Comparison of ENCODE assay signal across 16 cellular contexts in genomic region chr2:113180131-113180946, GRCh38. TPM values are rescaled to one million over a fixed set of nuclear protein-coding genes. Genes with fewer than 3 reads are reported as not detected.
DNase-seq lines count a peak whose midpoint lies in the region; ATAC-seq, FAIRE-seq and TF ChIP-seq lines count a peak whose summit lies in the region.
"Had no signal": no experiment of that assay in that cellular context is flagged by ENCODE, and none has a peak within 500 bp of the region (broad histone marks: within the 10 kb centered on the region; RNA-seq: fewer than 3 reads in every experiment).

No MANE protein-coding gene starts in this region.

- TF ChIP-seq POLR2A in NB4 (IDR thresholded peaks at IDR 0.05; ENCODE audit: extremely low read depth, insufficient read length) = no peak
- no peak for TF ChIP-seq POLR2A in GM12878 (IDR thresholded peaks at IDR 0.05; ENCODE audit: low read depth, low read length)

- ATAC-seq in GM12878 = peak; percentile 12

- H3K9me3 ChIP-seq in GM12878 (replicated peaks; ENCODE audit: control insufficient read depth, insufficient read depth, low read length) = no peaks in the 10 kb centered on the region
- no peaks in the 10 kb centered on the region for H3K9me3 ChIP-seq in neutrophil
- H3K9me3 ChIP-seq: thoracic aorta had no signal

- DNase-seq in T-helper 1 cell = no peak
- peak; percentile 49 for DNase-seq in NB4 (ENCODE audit: low read depth)
- no peak for DNase-seq in GM12878 (ENCODE audit: low read depth, low spot score)
- no peak for DNase-seq in activated gamma-delta T cell (lab: John Stamatoyannopoulos, UW)
- DNase-seq in retina = no peak
- DNase-seq in SW480 (ENCODE audit: low spot score) = no peak
- DNase-seq: 8988T, DMS 273 treated with DMSO at 0.1 percent for 48 hours, NCI-H1436, NCI-H748 treated with DMSO at 0.1 percent for 48 hours had no signal

- no peak overlapping the region for H3K9ac ChIP-seq in GM12878 (ENCODE audit: control insufficient read depth, insufficient read depth, low read length)

- H3K4me1 Mint-ChIP-seq in T-helper 1 cell treated with Interleukin-12 subunit alpha and Interleukin-12 subunit beta and Interleukin-4 antibody, amounts not matched to agents 30 μg/mL and 1 μg/mL, for 36 hours (ENCODE audit: low read depth) = peaks cover 76% of the 10 kb centered on the region

- H3K9me3 Mint-ChIP-seq in T-helper 1 cell treated with Interleukin-12 subunit alpha and Interleukin-12 subunit beta and Interleukin-4 antibody, amounts not matched to agents 30 μg/mL and 1 μg/mL, for 36 hours = no peaks in the 10 kb centered on the region
- H3K9me3 Mint-ChIP-seq: brain had no signal

- FAIRE-seq in GM12878 (lab: Jason Lieb, UNC) = no peak

- H3K4me1 ChIP-seq in GM12878 (ENCODE audit: control insufficient read depth, insufficient read depth, low read length) (peaks cover 33% of the 10 kb centered on the region), neutrophil (ENCODE audit: control insufficient read depth in 1 of 2, insufficient read depth in 1 of 2, low read depth in 1 of 2, low read length in 1 of 2) (peaks cover 98 to 100% of the 10 kb centered on the region in 2 experiments)

- H3K27ac ChIP-seq in GM12878 (ENCODE audit: control insufficient read depth, insufficient read depth) (peak overlapping the region; percentile 20; the same call in 1 of the 2 replicates), neutrophil (peak overlapping the region; percentile 92)
- H3K27ac ChIP-seq: SK-N-MC, thoracic aorta had no signal

- H3K27me3 Mint-ChIP-seq in T-helper 1 cell treated with Interleukin-12 subunit alpha and Interleukin-12 subunit beta and Interleukin-4 antibody, amounts not matched to agents 30 μg/mL and 1 μg/mL, for 36 hours (ENCODE audit: low read depth) = no peaks in the 10 kb centered on the region
- H3K27me3 Mint-ChIP-seq: progenitor cell of endocrine pancreas had no signal

- POLR2A ChIA-PET in GM12878 (lab: Charles Lee) = interaction anchor here (0.6 to 1.7 kb wide), 4 partner anchors 10 to 42 kb away, joined by 3 to 7 read pairs (median 5); no protein-coding TSS in a partner anchor

- TF ChIP-seq CTCF in NB4 (IDR thresholded peaks at IDR 0.05; ENCODE audit: low read depth, low read length) = no peak
- no peak for TF ChIP-seq CTCF in GM12878 (IDR thresholded peaks at IDR 0.05 in 2 of 3, conservative IDR thresholded peaks at IDR 0.05 in 1 of 3; ENCODE audit: control insufficient read depth in 2 of 3, extremely low read depth in 1 of 3, insufficient read depth in 1 of 3, low read depth in 3 of 3, low read length in 3 of 3)
- no peak for TF ChIP-seq CTCF in neutrophil (IDR thresholded peaks at IDR 0.05)

- BruUV-seq in GM12878 (replicated peaks; lab: Mats Ljungman, UMichigan) = no TSS peak

- H3K36me3 Mint-ChIP-seq in T-helper 1 cell treated with Interleukin-12 subunit alpha and Interleukin-12 subunit beta and Interleukin-4 antibody, amounts not matched to agents 30 μg/mL and 1 μg/mL, for 36 hours (ENCODE audit: low read depth) = peaks cover 52% of the 10 kb centered on the region
- H3K36me3 Mint-ChIP-seq: brain had no signal

- CTCF ChIA-PET in GM12878 (lab: Yijun Ruan, JAX) = interaction anchor here (0.7 to 13.8 kb wide), 9 partner anchors 8 to 100 kb away, joined by 3 to 195 read pairs (median 5); no protein-coding TSS in a partner anchor

- H3K4me3 ChIP-seq in NB4 (ENCODE audit: low read depth, low read length) (no peak overlapping the region), GM12878 (peak overlapping the region; percentile 22; the same call in 1 of the 2 replicates), neutrophil (ENCODE audit: low read depth in 1 of 2, low read length in 1 of 2) (peak overlapping the region; percentile 49 to 63)
- H3K4me3 ChIP-seq: SK-N-MC, thoracic aorta had no signal

- no peak overlapping the region for H2AFZ ChIP-seq in GM12878 (ENCODE audit: control insufficient read depth, low read depth, low read length)

- peaks cover 86% of the 10 kb centered on the region for H3K79me2 ChIP-seq in GM12878 (ENCODE audit: control insufficient read depth, insufficient read depth, low read length)

- 78% methylated on average over 17 of the region's 17 CpGs for WGBS in GM12878 (ENCODE audit: insufficient coverage, insufficient replicate concordance, low lambda C conversion rate, missing lambda C conversion rate)

- peak overlapping the region; percentile 73 for H3K4me3 Mint-ChIP-seq in T-helper 1 cell treated with Interleukin-12 subunit alpha and Interleukin-12 subunit beta and Interleukin-4 antibody, amounts not matched to agents 30 μg/mL and 1 μg/mL, for 36 hours
- H3K4me3 Mint-ChIP-seq: brain had no signal

- H3K27ac Mint-ChIP-seq in T-helper 1 cell treated with Interleukin-12 subunit alpha and Interleukin-12 subunit beta and Interleukin-4 antibody, amounts not matched to agents 30 μg/mL and 1 μg/mL, for 36 hours = peak overlapping the region; percentile 58
- H3K27ac Mint-ChIP-seq: progenitor cell of endocrine pancreas had no signal

- RAD21 ChIA-PET in GM12878 (lab: Charles Lee; ENCODE audit: unreplicated experiment) = interaction anchor here (0.6 to 1.6 kb wide), 4 partner anchors 41 to 98 kb away, joined by 3 to 11 read pairs (median 4); no protein-coding TSS in a partner anchor

- SMC1A ChIA-PET in GM12878 (lab: Charles Lee; ENCODE audit: uncharacterized antibody, unreplicated experiment) = interaction anchor here (0.9 to 2.0 kb wide), 8 partner anchors 14 to 101 kb away, joined by 3 to 11 read pairs (median 4); no protein-coding TSS in a partner anchor

- peaks cover 32% of the 10 kb centered on the region for H4K20me1 ChIP-seq in GM12878 (ENCODE audit: control insufficient read depth, insufficient read depth)

- intact Hi-C loops in GM12878 (cut with micrococcal nuclease; ENCODE audit: unreplicated experiment) = no loop called here

- H3K4me2 ChIP-seq in GM12878 (ENCODE audit: control insufficient read depth, insufficient read depth) = peak overlapping the region; percentile 70

- peak; percentile 2; the same call in 1 of the 2 replicates for TF ChIP-seq RAD21 in GM12878 (IDR thresholded peaks at IDR 0.05; ENCODE audit: insufficient read depth, low read depth, low read length)

- in situ Hi-C loops in GM12878 (cut with MboI) = no loop called here

- H3K36me3 ChIP-seq in GM12878 (ENCODE audit: control insufficient read depth in 2 of 2, insufficient read depth in 2 of 2, low read length in 1 of 2) (peaks cover 23 to 31% of the 10 kb centered on the region in 2 experiments), neutrophil (peaks cover 72% of the 10 kb centered on the region)
- H3K36me3 ChIP-seq: thoracic aorta had no signal

- no peak for TF ChIP-seq EP300 in GM12878 (IDR thresholded peaks at IDR 0.05; ENCODE audit: borderline replicate concordance in 1 of 2, control insufficient read depth in 1 of 2, low read depth in 2 of 2, low read length in 2 of 2)

- H3K27me3 ChIP-seq in GM12878 (replicated peaks in 1 of 2; ENCODE audit: control insufficient read depth in 2 of 2, insufficient read depth in 2 of 2, low read length in 1 of 2) = no peaks in the 10 kb centered on the region
- H3K27me3 ChIP-seq in neutrophil = no peaks in the 10 kb centered on the region

TF ChIP-seq in GM12878, 131 proteins besides CTCF, POLR2A, EP300 and RAD21 (continues in another document):
- TF ChIP-seq JUNB (IDR thresholded peaks at IDR 0.05) (no peak), ZNF207 (IDR thresholded peaks at IDR 0.05; ENCODE audit: borderline replicate concordance) (no peak), BRCA1 (IDR thresholded peaks at IDR 0.05; ENCODE audit: low read depth, low read length) (no peak), NFYA (IDR thresholded peaks at IDR 0.05; ENCODE audit: borderline replicate concordance, low read depth, low read length) (no peak), TCF3 (IDR thresholded peaks at IDR 0.05; ENCODE audit: borderline replicate concordance, insufficient read depth, low read depth, low read length) (no peak), DPF2 (IDR thresholded peaks at IDR 0.05) (no peak), CHD1 (IDR thresholded peaks at IDR 0.05; ENCODE audit: low read depth, low read length) (no peak)

RNA-seq across cellular contexts. Expression of gene PSD4, which starts 6.6 kb away (rescaled TPM):
- 168 and 195 TPM in 2 replicates for total RNA-seq in GM12878 (2013; cell fraction: nucleolus; rRNA removed)
- total RNA-seq in GM12878 (2014; rRNA removed) = 96.0 and 98.5 TPM in 2 replicates
- total RNA-seq in GM12878 (2014; rRNA removed; fragmentation: Illumina TruSeq; extraction: Trizol) = 42.6 and 42.8 TPM in 2 replicates
- total RNA-seq in GM12878 (2021) = 114 and 117 TPM in 2 replicates
- 26.5 TPM for polyA plus RNA-seq in GM12878 (2011; ENCODE audit: low read depth)
- 13.6 and 27.4 TPM in 2 replicates for polyA plus RNA-seq in GM12878 (2011; rRNA removed)
- polyA plus RNA-seq in GM12878 (2011; cell fraction: cytosol; rRNA removed) = 29.5 and 30.9 TPM in 2 replicates
- polyA plus RNA-seq in GM12878 (2011; cell fraction: nucleus; rRNA removed) = 145 and 151 TPM in 2 replicates
- 55.8 and 60.1 TPM in 2 replicates for polyA plus RNA-seq in GM12878 (2012)
- polyA plus RNA-seq in GM12878 (2014; fragmentation: Illumina TruSeq; extraction: Trizol) = 20.8 and 48.3 TPM in 2 replicates
- 1 to 10 TPM in 1 of 2 experiments, under 1 TPM in 1; 0.68 to 1.7 TPM for polyA plus RNA-seq in GM12878 (2014; fragmentation: Nextera tagmentation; extraction: Ambion mirVana)
- 47.9 and 59.7 TPM in 2 replicates for polyA plus RNA-seq in GM12878 (2014; rRNA removed)
- polyA plus RNA-seq in GM12878 (2016; fragmentation: Nextera tagmentation; extraction: Ambion mirVana) = 10 to 100 TPM; 23.7 to 25.9 TPM
- polyA minus RNA-seq in GM12878 (2011; rRNA and poly(A)+ RNA removed) = 66.3 and 101 TPM in 2 replicates
- polyA minus RNA-seq in GM12878 (2011; cell fraction: cytosol; rRNA and poly(A)+ RNA removed) = 29.9 and 34.2 TPM in 2 replicates
- polyA minus RNA-seq in GM12878 (2011; cell fraction: nucleus; rRNA and poly(A)+ RNA removed) = 65.5 and 85.2 TPM in 2 replicates

RNA-seq across cellular contexts. Expression of gene IL1RN, which starts 52.9 kb away (rescaled TPM):
- total RNA-seq in GM12878 (2013; cell fraction: nucleolus; rRNA removed) = not detected in 2 replicates
- not detected in 2 replicates for total RNA-seq in GM12878 (2014; rRNA removed)
- not detected in 2 replicates for total RNA-seq in GM12878 (2014; rRNA removed; fragmentation: Illumina TruSeq; extraction: Trizol)
- total RNA-seq in GM12878 (2021) = not detected in 2 replicates
- polyA plus RNA-seq in GM12878 (2011; ENCODE audit: low read depth) = not detected
- polyA plus RNA-seq in GM12878 (2011; rRNA removed) = 0.04 TPM in 1 of 2 replicates, not detected in the other
- polyA plus RNA-seq in GM12878 (2011; cell fraction: cytosol; rRNA removed) = not detected in 2 replicates
- polyA plus RNA-seq in GM12878 (2011; cell fraction: nucleus; rRNA removed) = not detected in 2 replicates
- polyA plus RNA-seq in GM12878 (2012) = not detected in 2 replicates
- 0.04 and 0.43 TPM in 2 replicates for polyA plus RNA-seq in GM12878 (2014; fragmentation: Illumina TruSeq; extraction: Trizol)
- under 1 TPM in 1 of 2 experiments, not detected in 1; 0.04 TPM for polyA plus RNA-seq in GM12878 (2014; fragmentation: Nextera tagmentation; extraction: Ambion mirVana)
- polyA plus RNA-seq in GM12878 (2014; rRNA removed) = not detected in 2 replicates
- polyA plus RNA-seq in GM12878 (2016; fragmentation: Nextera tagmentation; extraction: Ambion mirVana) = not detected
- 0.59 TPM in 1 of 2 replicates, not detected in the other for polyA minus RNA-seq in GM12878 (2011; rRNA and poly(A)+ RNA removed)
- not detected in 2 replicates for polyA minus RNA-seq in GM12878 (2011; cell fraction: cytosol; rRNA and poly(A)+ RNA removed)
- polyA minus RNA-seq in GM12878 (2011; cell fraction: nucleus; rRNA and poly(A)+ RNA removed) = not detected in 2 replicates
- total RNA-seq: progenitor cell of endocrine pancreas had no signal
